In the genomic region with DNA sequence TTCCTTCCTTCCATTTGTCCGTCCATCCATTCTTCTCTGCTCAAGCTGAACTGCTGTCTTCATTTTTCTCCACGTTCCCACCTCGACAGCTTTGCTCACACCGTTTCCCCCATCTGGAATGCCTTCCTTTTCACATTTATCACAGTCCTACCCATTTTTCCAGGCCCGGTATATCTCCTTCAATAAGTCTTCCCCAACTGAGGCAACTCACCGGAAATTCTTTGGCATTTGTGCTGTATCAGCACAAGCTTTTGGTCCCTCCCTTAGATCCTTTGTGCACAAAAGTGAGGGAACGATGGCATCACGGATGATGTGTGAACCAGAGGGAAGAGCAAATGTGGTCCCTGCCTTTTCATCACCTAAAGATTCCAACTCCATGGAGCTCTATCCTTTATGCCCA, we compare ENCODE assay signal across 21 cellular contexts. TPM values are rescaled to one million over a fixed set of nuclear protein-coding genes. Genes with fewer than 3 reads are reported as not detected.
DNase-seq lines count a peak whose midpoint lies in the region; ATAC-seq and TF ChIP-seq lines count a peak whose summit lies in the region.
"Had no signal": no experiment of that assay in that cellular context is flagged by ENCODE, and none has a peak within 500 bp of the region (broad histone marks: within the 10 kb centered on the region; RNA-seq: fewer than 3 reads in every experiment).

No MANE protein-coding gene starts in this region.

- H3K36me3 Mint-ChIP-seq in central memory CD8-positive, alpha-beta T cell (ENCODE audit: insufficient read depth), result peaks cover 43% of the 10 kb centered on the region
- H3K36me3 Mint-ChIP-seq in T-cell, result peaks cover 88% of the 10 kb centered on the region

- intact Hi-C loops in A673 (cut with micrococcal nuclease; ENCODE audit: unreplicated experiment), result loop anchor here (1.0 to 2.0 kb wide), 2 partner anchors 193 to 324 kb away; no protein-coding TSS in a partner anchor

- no peak for TF ChIP-seq CTCF in A673 (conservative IDR thresholded peaks at IDR 0.05; ENCODE audit: low read depth, low read length)

- peak; percentile 93 for DNase-seq in A673 (ENCODE audit: low spot score)
- DNase-seq in SK-N-MC (ENCODE audit: low read depth, low spot score), result peak; percentile 32
- no peak for DNase-seq in central memory CD8-positive, alpha-beta T cell (ENCODE audit: low spot score in 2 of 2)
- no peak for DNase-seq in NCI-H128 (lab: John Stamatoyannopoulos, UW; ENCODE audit: unreplicated experiment)
- no peak for DNase-seq in T-cell
- DNase-seq in NCI-H1105 (lab: John Stamatoyannopoulos, UW), result no peak
- DNase-seq: ACHN; AML-193; BE2C; Calu3; CD4-positive, alpha-beta T cell; COR-L47; DMS53; DMS79 treated with DMSO at 0.1 percent for 48 hours; GF-D8; H9 had no signal

- H3K9me3 ChIP-seq in A673 (ENCODE audit: low read depth, low read length, poor library complexity, severe bottlenecking) (no peaks in the 10 kb centered on the region), SK-N-MC (ENCODE audit: low read depth, low read length) (no peaks in the 10 kb centered on the region)
- H3K9me3 ChIP-seq: BE2C; BLaER1 treated with 17β-estradiol and CSF1 and Interleukin-3, amounts not matched to agents 10 nM and 100 nM had no signal

- no peak for ATAC-seq in central memory CD8-positive, alpha-beta T cell (replicated peaks; ENCODE audit: extremely low read depth, poor library complexity, severe bottlenecking)
- ATAC-seq in T-cell (replicated peaks in 1 of 4), result no peak
- ATAC-seq: GM23338, HCT116 had no signal

- H3K9ac ChIP-seq in SK-N-MC (ENCODE audit: insufficient read length), result no peak overlapping the region
- H3K9ac ChIP-seq: BLaER1 treated with 17β-estradiol and CSF1 and Interleukin-3, amounts not matched to agents 10 nM and 100 nM had no signal

- peaks cover 21% of the 10 kb centered on the region for H3K4me1 ChIP-seq in A673 (ENCODE audit: insufficient read depth, low read length, poor library complexity, severe bottlenecking)
- H3K4me1 ChIP-seq: BE2C had no signal

- H3K27me3 ChIP-seq in A673 (replicated peaks; ENCODE audit: insufficient read depth, low read depth, low read length, poor library complexity), result no peaks in the 10 kb centered on the region
- H3K27me3 ChIP-seq: BLaER1 treated with 17β-estradiol and CSF1 and Interleukin-3, amounts not matched to agents 10 nM and 100 nM had no signal

- CTCF ChIA-PET in A673 (lab: Charles Lee), result interaction anchor here (0.6 to 0.9 kb wide), 2 partner anchors 46 to 196 kb away, joined by 3 to 4 read pairs; partner anchors contain the start of gene INSYN2B
- CTCF ChIA-PET in T-cell (lab: Charles Lee), result no interaction called here

- no peak overlapping the region for H3K4me3 Mint-ChIP-seq in central memory CD8-positive, alpha-beta T cell
- H3K4me3 Mint-ChIP-seq in T-cell, result no peak overlapping the region
- H3K4me3 Mint-ChIP-seq: CD14-positive monocyte; CD4-positive, alpha-beta T cell; GM23338; H9 had no signal

- peak overlapping the region; percentile 20 for H3K27ac Mint-ChIP-seq in central memory CD8-positive, alpha-beta T cell (ENCODE audit: low read depth)
- no peak overlapping the region for H3K27ac Mint-ChIP-seq in T-cell
- H3K27ac Mint-ChIP-seq: CD4-positive, alpha-beta T cell; GM23338; H9 had no signal

- H3K27ac ChIP-seq in A673 (ENCODE audit: low read depth, low read length, poor library complexity, severe bottlenecking) (peak overlapping the region; percentile 90), SK-N-MC (no peak overlapping the region)
- H3K27ac ChIP-seq: BLaER1 treated with 17β-estradiol and CSF1 and Interleukin-3, amounts not matched to agents 10 nM and 100 nM had no signal

- no peak overlapping the region for H3K4me3 ChIP-seq in A673 (ENCODE audit: low read depth, low read length, poor library complexity, severe bottlenecking)
- H3K4me3 ChIP-seq in SK-N-MC, result no peak overlapping the region
- H3K4me3 ChIP-seq: BLaER1 treated with 17β-estradiol and CSF1 and Interleukin-3, amounts not matched to agents 10 nM and 100 nM; GM23338 had no signal

- H3K9me3 Mint-ChIP-seq in central memory CD8-positive, alpha-beta T cell, result no peaks in the 10 kb centered on the region
- H3K9me3 Mint-ChIP-seq in T-cell, result no peaks in the 10 kb centered on the region
- H3K9me3 Mint-ChIP-seq: CD4-positive, alpha-beta T cell; GM23338; H9 had no signal

- no peaks in the 10 kb centered on the region for H3K27me3 Mint-ChIP-seq in central memory CD8-positive, alpha-beta T cell
- H3K27me3 Mint-ChIP-seq in T-cell, result no peaks in the 10 kb centered on the region
- H3K27me3 Mint-ChIP-seq: CD4-positive, alpha-beta T cell had no signal

- BruUV-seq in A673 (replicated peaks; lab: Mats Ljungman, UMichigan), result no TSS peak

- no peaks in the 10 kb centered on the region for H3K36me3 ChIP-seq in A673 (ENCODE audit: insufficient read depth, low read length, poor library complexity, severe bottlenecking)
- H3K36me3 ChIP-seq in SK-N-MC (ENCODE audit: insufficient read depth, low read length), result no peaks in the 10 kb centered on the region
- H3K36me3 ChIP-seq: BE2C had no signal

- POLR2A ChIA-PET in A673 (lab: Charles Lee; ENCODE audit: low non-redundant PET) (no interaction called here), T-cell (lab: Charles Lee) (interaction anchor here in 1 of 2 donors (0.6 to 0.7 kb wide), 2 partner anchors 32 to 563 kb away, joined by 3 to 4 read pairs; no protein-coding TSS in a partner anchor)

- peaks cover 7% of the 10 kb centered on the region for H3K4me1 Mint-ChIP-seq in central memory CD8-positive, alpha-beta T cell
- peaks cover 0 to 4% (median 0%) of the 10 kb centered on the region in 3 donors for H3K4me1 Mint-ChIP-seq in T-cell
- H3K4me1 Mint-ChIP-seq: CD14-positive monocyte, GM23338, H9 had no signal

RNA-seq across cellular contexts. Expression of gene INSYN2B, which starts 45.6 kb away (rescaled TPM):
- total RNA-seq in A673 (2021) (5.6 and 10.8 TPM in 2 replicates), T-cell (not detected)
- total RNA-seq: Calu3; CD4-positive, alpha-beta T cell; G401; GM23338; H9 had no signal

Comparison
In these comparisons a context has a peak if more than half of its experiments do, and no peak if none do; other contexts are left out.
1. DNase-seq: peak in A673 (single experiment) and SK-N-MC (single experiment); none in central memory CD8-positive, alpha-beta T cell (0 of 2), NCI-H128 (single experiment), T-cell (0 of 34) and NCI-H1105 (single experiment).